ENCODE assay signal across 1 cellular context in the genomic region with DNA sequence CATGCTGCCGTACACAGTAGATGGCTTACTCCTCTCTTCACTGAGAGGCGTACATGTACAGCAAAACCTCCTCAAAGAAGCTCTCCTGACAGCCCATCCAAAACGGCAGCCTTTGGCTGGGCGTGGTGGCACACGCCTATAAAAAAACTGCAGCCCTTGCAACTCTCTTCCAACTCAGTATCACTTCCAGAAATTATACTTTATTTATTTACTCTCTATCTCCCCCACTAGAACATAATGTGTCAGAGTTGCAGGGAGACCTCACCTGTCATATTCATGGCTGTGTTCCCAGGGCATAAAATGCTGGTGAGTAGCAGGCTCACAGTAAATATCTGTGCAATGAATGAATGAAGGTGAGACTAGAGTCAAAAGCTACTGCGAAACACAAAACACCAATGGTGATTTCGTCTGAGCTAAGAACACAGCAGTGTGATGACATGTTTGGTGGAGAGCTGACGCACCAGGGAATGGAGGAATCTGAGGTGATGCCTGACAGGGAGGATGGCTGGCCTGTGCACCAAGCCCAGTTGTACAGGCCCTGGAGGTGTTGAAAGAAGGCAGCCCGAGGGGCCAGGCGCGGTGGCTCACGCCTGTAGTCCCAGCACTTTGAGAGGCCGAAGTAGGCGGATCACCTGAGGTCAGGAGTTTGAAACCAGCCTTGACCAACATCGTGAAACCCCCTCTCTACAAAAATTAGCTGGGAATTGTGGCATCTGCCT.
TF ChIP-seq lines count a peak whose summit lies in the region.

No MANE protein-coding gene starts in this region.

TF ChIP-seq in H1, 55 proteins besides CTCF, POLR2A, EP300 and RAD21:
- no peak for TF ChIP-seq CEBPB (IDR thresholded peaks at IDR 0.05; ENCODE audit: low read depth, low read length)
- no peak for TF ChIP-seq TAF1 (IDR thresholded peaks at IDR 0.05; ENCODE audit: low read depth, low read length)
- no peak for TF ChIP-seq RXRA (IDR thresholded peaks at IDR 0.05; ENCODE audit: insufficient read depth, low read depth, low read length)
- no peak for TF ChIP-seq SIRT6 (IDR thresholded peaks at IDR 0.05; ENCODE audit: low read length)
